ENCODE assay signal across 1 cellular context in the genomic region with DNA sequence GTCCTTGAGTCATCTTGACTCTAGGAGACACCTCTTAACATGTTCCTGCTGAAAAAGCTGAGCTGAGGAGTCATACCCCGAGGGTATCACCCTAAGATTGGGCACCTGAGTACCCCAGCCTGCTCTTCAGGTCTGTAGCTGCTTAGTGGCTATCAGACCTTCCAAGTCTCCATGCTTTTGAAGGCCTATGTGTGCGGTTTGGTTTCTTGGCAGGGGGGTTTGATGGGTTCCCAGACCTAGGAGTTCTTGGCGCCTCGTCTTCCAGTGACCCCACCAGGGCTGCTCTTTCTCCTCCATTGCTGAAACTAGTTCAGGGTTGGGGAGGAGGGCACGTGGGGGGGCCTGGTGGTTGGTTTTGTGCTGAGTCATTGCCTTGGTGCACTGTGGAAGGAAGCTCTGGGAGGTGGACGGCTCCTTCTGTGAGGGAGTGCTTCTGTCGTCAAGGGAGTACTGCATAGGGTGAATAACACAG.
TF ChIP-seq lines count a peak whose summit lies in the region.

No MANE protein-coding gene starts in this region.

TF ChIP-seq in K562, 482 proteins besides CTCF, POLR2A, EP300 and RAD21 (continued from another document and continues in another):
- TF ChIP-seq, protein P1, sequence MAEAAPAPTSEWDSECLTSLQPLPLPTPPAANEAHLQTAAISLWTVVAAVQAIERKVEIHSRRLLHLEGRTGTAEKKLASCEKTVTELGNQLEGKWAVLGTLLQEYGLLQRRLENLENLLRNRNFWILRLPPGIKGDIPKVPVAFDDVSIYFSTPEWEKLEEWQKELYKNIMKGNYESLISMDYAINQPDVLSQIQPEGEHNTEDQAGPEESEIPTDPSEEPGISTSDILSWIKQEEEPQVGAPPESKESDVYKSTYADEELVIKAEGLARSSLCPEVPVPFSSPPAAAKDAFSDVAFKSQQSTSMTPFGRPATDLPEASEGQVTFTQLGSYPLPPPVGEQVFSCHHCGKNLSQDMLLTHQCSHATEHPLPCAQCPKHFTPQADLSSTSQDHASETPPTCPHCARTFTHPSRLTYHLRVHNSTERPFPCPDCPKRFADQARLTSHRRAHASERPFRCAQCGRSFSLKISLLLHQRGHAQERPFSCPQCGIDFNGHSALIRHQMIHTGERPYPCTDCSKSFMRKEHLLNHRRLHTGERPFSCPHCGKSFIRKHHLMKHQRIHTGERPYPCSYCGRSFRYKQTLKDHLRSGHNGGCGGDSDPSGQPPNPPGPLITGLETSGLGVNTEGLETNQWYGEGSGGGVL (CRISPR knock-in tag; IDR thresholded peaks at IDR 0.05) = no peak
- TF ChIP-seq SMARCB1 (IDR thresholded peaks at IDR 0.05; ENCODE audit: insufficient read length, low read depth) (no peak), ZNF146 (CRISPR knock-in tag; IDR thresholded peaks at IDR 0.05; ENCODE audit: unreplicated experiment) (no peak), ZNF12 (CRISPR knock-in tag; IDR thresholded peaks at IDR 0.05) (no peak), CTBP1 (IDR thresholded peaks at IDR 0.05; ENCODE audit: borderline replicate concordance) (peak; percentile 46; the same call in 1 of the 2 replicates), CBX1 (IDR thresholded peaks at IDR 0.05; ENCODE audit: low read depth) (no peak), PCBP2 (IDR thresholded peaks at IDR 0.05; ENCODE audit: low read depth, low read length, poor library complexity, severe bottlenecking) (no peak), POLR2B (IDR thresholded peaks at IDR 0.05; ENCODE audit: low read depth, partially characterized antibody) (no peak), ILK (tag; IDR thresholded peaks at IDR 0.05; ENCODE audit: borderline replicate concordance, low read depth) (no peak), FOXJ3 (CRISPR knock-in tag; IDR thresholded peaks at IDR 0.05) (no peak), HCFC1 (IDR thresholded peaks at IDR 0.05; ENCODE audit: low read depth, low read length) (no peak), YY1 (IDR thresholded peaks at IDR 0.05; ENCODE audit: borderline replicate concordance in 1 of 3, control insufficient read depth in 1 of 3, extremely low read depth in 1 of 3, insufficient read depth in 3 of 3, insufficient read length in 1 of 3, insufficient replicate concordance in 2 of 3, low read depth in 1 of 3, low read length in 2 of 3) (peak in 1 of 3 experiments; percentile 81), RCOR1 (IDR thresholded peaks at IDR 0.05; ENCODE audit: borderline replicate concordance in 1 of 2, low read depth in 2 of 2, low read length in 2 of 2) (peak in 1 of 2 experiments; percentile 57; a peak in 1 of 4 replicates), FOSL1 (tag; conservative IDR thresholded peaks at IDR 0.05) (no peak), STAG1 (CRISPR knock-in tag; IDR thresholded peaks at IDR 0.05; ENCODE audit: borderline replicate concordance) (no peak), ZNF140 (CRISPR knock-in tag; IDR thresholded peaks at IDR 0.05) (no peak), GABPA (tag; conservative IDR thresholded peaks at IDR 0.05; ENCODE audit: low read depth) (peak; percentile 10; the same call in 1 of the 2 replicates), POLR3A (IDR thresholded peaks at IDR 0.05; ENCODE audit: borderline replicate concordance, extremely low read depth, insufficient read depth, insufficient read length) (no peak), KDM4B (IDR thresholded peaks at IDR 0.05; ENCODE audit: borderline replicate concordance in 2 of 2, low read depth in 1 of 2) (no peak), MAZ (CRISPR knock-in tag; conservative IDR thresholded peaks at IDR 0.05 in 1 of 2, IDR thresholded peaks at IDR 0.05 in 1 of 2) (peak in 1 of 2 experiments; percentile 67; a peak in 1 of 4 replicates), ZNF224 (CRISPR knock-in tag; IDR thresholded peaks at IDR 0.05) (no peak), ZZZ3 (IDR thresholded peaks at IDR 0.05) (no peak), ETV1 (tag; conservative IDR thresholded peaks at IDR 0.05; ENCODE audit: low read depth) (no peak; the same call in 1 of the 2 replicates), TRIM28 (IDR thresholded peaks at IDR 0.05) (no peak), ZNF445 (CRISPR knock-in tag; IDR thresholded peaks at IDR 0.05; ENCODE audit: low read depth) (no peak), NFRKB (IDR thresholded peaks at IDR 0.05; ENCODE audit: low read depth) (no peak; the same call in 1 of the 2 replicates), NFE2L1 (tag; IDR thresholded peaks at IDR 0.05; ENCODE audit: borderline replicate concordance, low read depth) (peak; percentile 99), MYC (IDR thresholded peaks at IDR 0.05; ENCODE audit: low read depth, low read length) (peak; percentile 81), MYC (CRISPR knock-in tag; IDR thresholded peaks at IDR 0.05; ENCODE audit: borderline replicate concordance, low read depth) (no peak), SP2 (IDR thresholded peaks at IDR 0.05; ENCODE audit: extremely low read depth, low read depth, low read length, poor library complexity, severe bottlenecking) (no peak), ZNF121 (CRISPR knock-in tag; conservative IDR thresholded peaks at IDR 0.05) (no peak), PRMT5 (CRISPR knock-in tag; IDR thresholded peaks at IDR 0.05) (no peak), SLC30A9 (CRISPR knock-in tag; IDR thresholded peaks at IDR 0.05) (no peak)
- TF ChIP-seq, protein P2, sequence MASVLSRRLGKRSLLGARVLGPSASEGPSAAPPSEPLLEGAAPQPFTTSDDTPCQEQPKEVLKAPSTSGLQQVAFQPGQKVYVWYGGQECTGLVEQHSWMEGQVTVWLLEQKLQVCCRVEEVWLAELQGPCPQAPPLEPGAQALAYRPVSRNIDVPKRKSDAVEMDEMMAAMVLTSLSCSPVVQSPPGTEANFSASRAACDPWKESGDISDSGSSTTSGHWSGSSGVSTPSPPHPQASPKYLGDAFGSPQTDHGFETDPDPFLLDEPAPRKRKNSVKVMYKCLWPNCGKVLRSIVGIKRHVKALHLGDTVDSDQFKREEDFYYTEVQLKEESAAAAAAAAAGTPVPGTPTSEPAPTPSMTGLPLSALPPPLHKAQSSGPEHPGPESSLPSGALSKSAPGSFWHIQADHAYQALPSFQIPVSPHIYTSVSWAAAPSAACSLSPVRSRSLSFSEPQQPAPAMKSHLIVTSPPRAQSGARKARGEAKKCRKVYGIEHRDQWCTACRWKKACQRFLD (CRISPR knock-in tag; IDR thresholded peaks at IDR 0.05) = 0 out of 2 replicates have a peak, but pooled peaks have one; percentile 42
- TF ChIP-seq, protein P3, sequence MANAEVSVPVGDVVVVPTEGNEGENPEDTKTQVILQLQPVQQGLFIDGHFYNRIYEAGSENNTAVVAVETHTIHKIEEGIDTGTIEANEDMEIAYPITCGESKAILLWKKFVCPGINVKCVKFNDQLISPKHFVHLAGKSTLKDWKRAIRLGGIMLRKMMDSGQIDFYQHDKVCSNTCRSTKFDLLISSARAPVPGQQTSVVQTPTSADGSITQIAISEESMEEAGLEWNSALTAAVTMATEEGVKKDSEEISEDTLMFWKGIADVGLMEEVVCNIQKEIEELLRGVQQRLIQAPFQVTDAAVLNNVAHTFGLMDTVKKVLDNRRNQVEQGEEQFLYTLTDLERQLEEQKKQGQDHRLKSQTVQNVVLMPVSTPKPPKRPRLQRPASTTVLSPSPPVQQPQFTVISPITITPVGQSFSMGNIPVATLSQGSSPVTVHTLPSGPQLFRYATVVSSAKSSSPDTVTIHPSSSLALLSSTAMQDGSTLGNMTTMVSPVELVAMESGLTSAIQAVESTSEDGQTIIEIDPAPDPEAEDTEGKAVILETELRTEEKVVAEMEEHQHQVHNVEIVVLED (CRISPR knock-in tag; IDR thresholded peaks at IDR 0.05) = no peak
- TF ChIP-seq, protein P4, sequence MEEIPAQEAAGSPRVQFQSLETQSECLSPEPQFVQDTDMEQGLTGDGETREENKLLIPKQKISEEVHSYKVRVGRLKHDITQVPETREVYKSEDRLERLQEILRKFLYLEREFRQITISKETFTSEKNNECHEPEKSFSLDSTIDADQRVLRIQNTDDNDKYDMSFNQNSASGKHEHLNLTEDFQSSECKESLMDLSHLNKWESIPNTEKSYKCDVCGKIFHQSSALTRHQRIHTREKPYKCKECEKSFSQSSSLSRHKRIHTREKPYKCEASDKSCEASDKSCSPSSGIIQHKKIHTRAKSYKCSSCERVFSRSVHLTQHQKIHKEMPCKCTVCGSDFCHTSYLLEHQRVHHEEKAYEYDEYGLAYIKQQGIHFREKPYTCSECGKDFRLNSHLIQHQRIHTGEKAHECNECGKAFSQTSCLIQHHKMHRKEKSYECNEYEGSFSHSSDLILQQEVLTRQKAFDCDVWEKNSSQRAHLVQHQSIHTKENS (CRISPR knock-in tag; IDR thresholded peaks at IDR 0.05) = no peak
- TF ChIP-seq, protein P5, sequence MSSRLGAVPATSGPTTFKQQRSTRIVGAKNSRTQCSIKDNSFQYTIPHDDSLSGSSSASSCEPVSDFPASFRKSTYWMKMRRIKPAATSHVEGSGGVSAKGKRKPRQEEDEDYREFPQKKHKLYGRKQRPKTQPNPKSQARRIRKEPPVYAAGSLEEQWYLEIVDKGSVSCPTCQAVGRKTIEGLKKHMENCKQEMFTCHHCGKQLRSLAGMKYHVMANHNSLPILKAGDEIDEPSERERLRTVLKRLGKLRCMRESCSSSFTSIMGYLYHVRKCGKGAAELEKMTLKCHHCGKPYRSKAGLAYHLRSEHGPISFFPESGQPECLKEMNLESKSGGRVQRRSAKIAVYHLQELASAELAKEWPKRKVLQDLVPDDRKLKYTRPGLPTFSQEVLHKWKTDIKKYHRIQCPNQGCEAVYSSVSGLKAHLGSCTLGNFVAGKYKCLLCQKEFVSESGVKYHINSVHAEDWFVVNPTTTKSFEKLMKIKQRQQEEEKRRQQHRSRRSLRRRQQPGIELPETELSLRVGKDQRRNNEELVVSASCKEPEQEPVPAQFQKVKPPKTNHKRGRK (tag; IDR thresholded peaks at IDR 0.05) = no peak
- TF ChIP-seq, protein P6, sequence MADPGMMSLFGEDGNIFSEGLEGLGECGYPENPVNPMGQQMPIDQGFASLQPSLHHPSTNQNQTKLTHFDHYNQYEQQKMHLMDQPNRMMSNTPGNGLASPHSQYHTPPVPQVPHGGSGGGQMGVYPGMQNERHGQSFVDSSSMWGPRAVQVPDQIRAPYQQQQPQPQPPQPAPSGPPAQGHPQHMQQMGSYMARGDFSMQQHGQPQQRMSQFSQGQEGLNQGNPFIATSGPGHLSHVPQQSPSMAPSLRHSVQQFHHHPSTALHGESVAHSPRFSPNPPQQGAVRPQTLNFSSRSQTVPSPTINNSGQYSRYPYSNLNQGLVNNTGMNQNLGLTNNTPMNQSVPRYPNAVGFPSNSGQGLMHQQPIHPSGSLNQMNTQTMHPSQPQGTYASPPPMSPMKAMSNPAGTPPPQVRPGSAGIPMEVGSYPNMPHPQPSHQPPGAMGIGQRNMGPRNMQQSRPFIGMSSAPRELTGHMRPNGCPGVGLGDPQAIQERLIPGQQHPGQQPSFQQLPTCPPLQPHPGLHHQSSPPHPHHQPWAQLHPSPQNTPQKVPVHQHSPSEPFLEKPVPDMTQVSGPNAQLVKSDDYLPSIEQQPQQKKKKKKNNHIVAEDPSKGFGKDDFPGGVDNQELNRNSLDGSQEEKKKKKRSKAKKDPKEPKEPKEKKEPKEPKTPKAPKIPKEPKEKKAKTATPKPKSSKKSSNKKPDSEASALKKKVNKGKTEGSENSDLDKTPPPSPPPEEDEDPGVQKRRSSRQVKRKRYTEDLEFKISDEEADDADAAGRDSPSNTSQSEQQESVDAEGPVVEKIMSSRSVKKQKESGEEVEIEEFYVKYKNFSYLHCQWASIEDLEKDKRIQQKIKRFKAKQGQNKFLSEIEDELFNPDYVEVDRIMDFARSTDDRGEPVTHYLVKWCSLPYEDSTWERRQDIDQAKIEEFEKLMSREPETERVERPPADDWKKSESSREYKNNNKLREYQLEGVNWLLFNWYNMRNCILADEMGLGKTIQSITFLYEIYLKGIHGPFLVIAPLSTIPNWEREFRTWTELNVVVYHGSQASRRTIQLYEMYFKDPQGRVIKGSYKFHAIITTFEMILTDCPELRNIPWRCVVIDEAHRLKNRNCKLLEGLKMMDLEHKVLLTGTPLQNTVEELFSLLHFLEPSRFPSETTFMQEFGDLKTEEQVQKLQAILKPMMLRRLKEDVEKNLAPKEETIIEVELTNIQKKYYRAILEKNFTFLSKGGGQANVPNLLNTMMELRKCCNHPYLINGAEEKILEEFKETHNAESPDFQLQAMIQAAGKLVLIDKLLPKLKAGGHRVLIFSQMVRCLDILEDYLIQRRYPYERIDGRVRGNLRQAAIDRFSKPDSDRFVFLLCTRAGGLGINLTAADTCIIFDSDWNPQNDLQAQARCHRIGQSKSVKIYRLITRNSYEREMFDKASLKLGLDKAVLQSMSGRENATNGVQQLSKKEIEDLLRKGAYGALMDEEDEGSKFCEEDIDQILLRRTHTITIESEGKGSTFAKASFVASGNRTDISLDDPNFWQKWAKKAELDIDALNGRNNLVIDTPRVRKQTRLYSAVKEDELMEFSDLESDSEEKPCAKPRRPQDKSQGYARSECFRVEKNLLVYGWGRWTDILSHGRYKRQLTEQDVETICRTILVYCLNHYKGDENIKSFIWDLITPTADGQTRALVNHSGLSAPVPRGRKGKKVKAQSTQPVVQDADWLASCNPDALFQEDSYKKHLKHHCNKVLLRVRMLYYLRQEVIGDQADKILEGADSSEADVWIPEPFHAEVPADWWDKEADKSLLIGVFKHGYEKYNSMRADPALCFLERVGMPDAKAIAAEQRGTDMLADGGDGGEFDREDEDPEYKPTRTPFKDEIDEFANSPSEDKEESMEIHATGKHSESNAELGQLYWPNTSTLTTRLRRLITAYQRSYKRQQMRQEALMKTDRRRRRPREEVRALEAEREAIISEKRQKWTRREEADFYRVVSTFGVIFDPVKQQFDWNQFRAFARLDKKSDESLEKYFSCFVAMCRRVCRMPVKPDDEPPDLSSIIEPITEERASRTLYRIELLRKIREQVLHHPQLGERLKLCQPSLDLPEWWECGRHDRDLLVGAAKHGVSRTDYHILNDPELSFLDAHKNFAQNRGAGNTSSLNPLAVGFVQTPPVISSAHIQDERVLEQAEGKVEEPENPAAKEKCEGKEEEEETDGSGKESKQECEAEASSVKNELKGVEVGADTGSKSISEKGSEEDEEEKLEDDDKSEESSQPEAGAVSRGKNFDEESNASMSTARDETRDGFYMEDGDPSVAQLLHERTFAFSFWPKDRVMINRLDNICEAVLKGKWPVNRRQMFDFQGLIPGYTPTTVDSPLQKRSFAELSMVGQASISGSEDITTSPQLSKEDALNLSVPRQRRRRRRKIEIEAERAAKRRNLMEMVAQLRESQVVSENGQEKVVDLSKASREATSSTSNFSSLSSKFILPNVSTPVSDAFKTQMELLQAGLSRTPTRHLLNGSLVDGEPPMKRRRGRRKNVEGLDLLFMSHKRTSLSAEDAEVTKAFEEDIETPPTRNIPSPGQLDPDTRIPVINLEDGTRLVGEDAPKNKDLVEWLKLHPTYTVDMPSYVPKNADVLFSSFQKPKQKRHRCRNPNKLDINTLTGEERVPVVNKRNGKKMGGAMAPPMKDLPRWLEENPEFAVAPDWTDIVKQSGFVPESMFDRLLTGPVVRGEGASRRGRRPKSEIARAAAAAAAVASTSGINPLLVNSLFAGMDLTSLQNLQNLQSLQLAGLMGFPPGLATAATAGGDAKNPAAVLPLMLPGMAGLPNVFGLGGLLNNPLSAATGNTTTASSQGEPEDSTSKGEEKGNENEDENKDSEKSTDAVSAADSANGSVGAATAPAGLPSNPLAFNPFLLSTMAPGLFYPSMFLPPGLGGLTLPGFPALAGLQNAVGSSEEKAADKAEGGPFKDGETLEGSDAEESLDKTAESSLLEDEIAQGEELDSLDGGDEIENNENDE (IDR thresholded peaks at IDR 0.05; ENCODE audit: low read depth, low read length) = no peak
- TF ChIP-seq, protein P7, sequence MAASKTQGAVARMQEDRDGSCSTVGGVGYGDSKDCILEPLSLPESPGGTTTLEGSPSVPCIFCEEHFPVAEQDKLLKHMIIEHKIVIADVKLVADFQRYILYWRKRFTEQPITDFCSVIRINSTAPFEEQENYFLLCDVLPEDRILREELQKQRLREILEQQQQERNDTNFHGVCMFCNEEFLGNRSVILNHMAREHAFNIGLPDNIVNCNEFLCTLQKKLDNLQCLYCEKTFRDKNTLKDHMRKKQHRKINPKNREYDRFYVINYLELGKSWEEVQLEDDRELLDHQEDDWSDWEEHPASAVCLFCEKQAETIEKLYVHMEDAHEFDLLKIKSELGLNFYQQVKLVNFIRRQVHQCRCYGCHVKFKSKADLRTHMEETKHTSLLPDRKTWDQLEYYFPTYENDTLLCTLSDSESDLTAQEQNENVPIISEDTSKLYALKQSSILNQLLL (CRISPR knock-in tag; IDR thresholded peaks at IDR 0.05; ENCODE audit: borderline replicate concordance) = no peak
